In genomic region chr5:149203896-149204544, GRCh38 we compare ENCODE assay signal across 18 cellular contexts.
A peak's percentile ranks its signal among the peaks of the same experiment; 100 is the strongest.
DNase-seq lines count a peak whose midpoint lies in the region; ATAC-seq and TF ChIP-seq lines count a peak whose summit lies in the region.
"Had no signal": no experiment of that assay in that cellular context is flagged by ENCODE, and none has a peak within 500 bp of the region (broad histone marks: within the 10 kb centered on the region; RNA-seq: fewer than 3 reads in every experiment).

No MANE protein-coding gene starts in this region.

- no peak for ATAC-seq in HG03571 (IDR thresholded peaks at IDR 0.05; ENCODE audit: unreplicated experiment)
- ATAC-seq: T-cell had no signal

- intact Hi-C loops in prostate gland (cut with DNase I) = no loop called here

- H3K9me2 ChIP-seq in GM23248 (ENCODE audit: insufficient read depth) = no peaks in the 10 kb centered on the region

- H3K4me3 ChIP-seq in GM23248 (no peak overlapping the region), SJSA1 (no peak overlapping the region), fibroblast of pulmonary artery (replicated peaks; ENCODE audit: low read depth, low read length) (no peak overlapping the region), skeletal muscle tissue (ENCODE audit: low read length in 3 of 3) (no peak overlapping the region), prostate gland (no peak overlapping the region)
- H3K4me3 ChIP-seq: BLaER1, dorsolateral prefrontal cortex, Peyer's patch had no signal

- H3K27ac ChIP-seq in GM23248 (peak overlapping the region; percentile 51), SJSA1 (peak overlapping the region; percentile 97), skeletal muscle tissue (ENCODE audit: low read depth, low read length) (peak overlapping the region; percentile 41), prostate gland (no peak overlapping the region)
- H3K27ac ChIP-seq: BLaER1, Peyer's patch had no signal

- TF ChIP-seq POLR2A in prostate gland (IDR thresholded peaks at IDR 0.05) = no peak

- H3K4me2 ChIP-seq in GM23248 (ENCODE audit: unreplicated experiment) = no peak overlapping the region
- H3K4me2 ChIP-seq: BLaER1 had no signal

- 52 to 53% methylated on average over 5 of the region's 5 CpGs for WGBS in GM23248 (ENCODE audit: low coverage in 1 of 2, low lambda C conversion rate in 2 of 2, missing lambda C conversion rate in 2 of 2), 2 experiments
- 88% methylated on average over 5 of the region's 5 CpGs for WGBS in prostate gland

- H3K9me3 ChIP-seq in GM23248 (ENCODE audit: low read depth) = no peaks in the 10 kb centered on the region
- H3K9me3 ChIP-seq in SJSA1 (replicated peaks) = no peaks in the 10 kb centered on the region
- H3K9me3 ChIP-seq in skeletal muscle tissue (ENCODE audit: control insufficient read depth in 3 of 3, low read length in 3 of 3) = peaks cover 0 to 2% (median 0%) of the 10 kb centered on the region in 3 donors
- H3K9me3 ChIP-seq in prostate gland = no peaks in the 10 kb centered on the region
- H3K9me3 ChIP-seq: BLaER1, Peyer's patch had no signal

- TF ChIP-seq CTCF in fibroblast of pulmonary artery (IDR thresholded peaks at IDR 0.05; ENCODE audit: low read length, missing control alignments) = no peak
- TF ChIP-seq CTCF in prostate gland (IDR thresholded peaks at IDR 0.05) = no peak

- no peaks in the 10 kb centered on the region for H3K79me2 ChIP-seq in GM23248 (ENCODE audit: insufficient read depth)

- peaks cover 12% of the 10 kb centered on the region; the same call in 1 of the 2 replicates for H3F3A ChIP-seq in GM23248 (ENCODE audit: insufficient read depth)

- peaks cover 10% of the 10 kb centered on the region; the same call in 1 of the 2 replicates for H3K36me3 ChIP-seq in GM23248 (ENCODE audit: low read depth)
- peaks cover 67% of the 10 kb centered on the region for H3K36me3 ChIP-seq in SJSA1
- H3K36me3 ChIP-seq in skeletal muscle tissue (ENCODE audit: control insufficient read depth in 3 of 3, insufficient read depth in 3 of 3, low read length in 3 of 3) = peaks cover 26 to 33% (median 26%) of the 10 kb centered on the region in 3 donors
- no peaks in the 10 kb centered on the region for H3K36me3 ChIP-seq in prostate gland
- H3K36me3 ChIP-seq: BLaER1, Peyer's patch had no signal

- in situ Hi-C loops in GM23248 (cut with MboI) = no loop called here

- H2AFZ ChIP-seq in GM23248 = no peak overlapping the region

- DNase-seq in GM23248 (peak; percentile 69), SJSA1 (ENCODE audit: low read depth in 1 of 2, low spot score in 2 of 2) (peak in 1 of 2 experiments; percentile 87), fibroblast of pulmonary artery (ENCODE audit: low read depth) (peak; percentile 38), prostate gland (ENCODE audit: low spot score) (no peak), NCI-H146 treated with DMSO at 0.1 percent for 48 hours (lab: John Stamatoyannopoulos, UW; ENCODE audit: unreplicated experiment) (no peak)
- DNase-seq: activated B cell treated with CpG ODN at 0.5 μM for 24 hours; activated effector memory CD4-positive, alpha-beta T cell treated with Interleukin-2 at 50 U/mL for 16 hours; aorta; DMS153; natural killer cell; NCI-H2029; NCI-H69; Peyer's patch; T-cell had no signal

- no peaks in the 10 kb centered on the region for H4K20me1 ChIP-seq in GM23248 (ENCODE audit: insufficient read depth)
- H4K20me1 ChIP-seq: BLaER1 had no signal

- H3K4me1 ChIP-seq in GM23248 (ENCODE audit: insufficient read depth) (peaks cover 27% of the 10 kb centered on the region), SJSA1 (replicated peaks) (peaks cover 63% of the 10 kb centered on the region), skeletal muscle tissue (ENCODE audit: control insufficient read depth in 3 of 3, insufficient read depth in 3 of 3, low read length in 3 of 3) (peaks cover 9 to 31% (median 15%) of the 10 kb centered on the region in 3 donors), prostate gland (replicated peaks) (no peaks in the 10 kb centered on the region)
- H3K4me1 ChIP-seq: BLaER1, Peyer's patch had no signal

- H3K27me3 ChIP-seq in GM23248 (replicated peaks; ENCODE audit: insufficient read depth) (no peaks in the 10 kb centered on the region), SJSA1 (replicated peaks) (no peaks in the 10 kb centered on the region), skeletal muscle tissue (ENCODE audit: control insufficient read depth in 3 of 3, insufficient read depth in 3 of 3, low read length in 3 of 3) (no peaks in the 10 kb centered on the region), prostate gland (replicated peaks; ENCODE audit: insufficient read depth) (no peaks in the 10 kb centered on the region)
- H3K27me3 ChIP-seq: BLaER1, dorsolateral prefrontal cortex, Peyer's patch had no signal

- no peak overlapping the region; the same call in 1 of the 2 replicates for H3K9ac ChIP-seq in GM23248
- no peak overlapping the region for H3K9ac ChIP-seq in skeletal muscle tissue (ENCODE audit: low read depth in 1 of 3, low read length in 3 of 3)
- H3K9ac ChIP-seq: BLaER1 had no signal

Comparison
In these comparisons a context has a peak if more than half of its experiments do, and no peak if none do; other contexts are left out.
1. DNase-seq: peak in GM23248 (single experiment) and fibroblast of pulmonary artery (single experiment); none in prostate gland (single experiment) and NCI-H146 treated with DMSO at 0.1 percent for 48 hours (single experiment).
2. H3K27ac ChIP-seq: peak in GM23248 (single experiment), SJSA1 (single experiment) and skeletal muscle tissue (single experiment); none in prostate gland (0 of 2).